In genomic region chr7:4123823-4124222, GRCh38 we compare ENCODE assay signal across 19 cellular contexts.
DNase-seq lines count a peak whose midpoint lies in the region; TF ChIP-seq lines count a peak whose summit lies in the region.
"Had no signal": no experiment of that assay in that cellular context is flagged by ENCODE, and none has a peak within 500 bp of the region (broad histone marks: within the 10 kb centered on the region; RNA-seq: fewer than 3 reads in every experiment).

No MANE protein-coding gene starts in this region.

- no peak overlapping the region for H2BK15ac ChIP-seq in mesenchymal stem cell (ENCODE audit: low read depth, poor library complexity, severe bottlenecking)

- H2AFZ ChIP-seq in mesenchymal stem cell (ENCODE audit: low read depth, low read length) = no peak overlapping the region

- H3K4me3 ChIP-seq in BLaER1 (peak overlapping the region; percentile 21; the same call in 1 of the 2 replicates), astrocyte of the spinal cord (ENCODE audit: low read depth, low read length) (no peak overlapping the region), mesenchymal stem cell (ENCODE audit: insufficient read depth in 1 of 2, low read depth in 1 of 2, low read length in 2 of 2) (no peak overlapping the region), stomach (no peak overlapping the region), WERI-Rb-1 (ENCODE audit: low read depth, low read length) (no peak overlapping the region), right atrium auricular region (no peak overlapping the region)
- H3K4me3 ChIP-seq: adrenal gland, colonic mucosa, heart left ventricle had no signal

- H3K79me1 ChIP-seq in mesenchymal stem cell (replicated peaks; ENCODE audit: low read length, poor library complexity, severe bottlenecking) = no peaks in the 10 kb centered on the region

- H3K9me3 ChIP-seq in BLaER1 (peaks cover 34% of the 10 kb centered on the region), mesenchymal stem cell (ENCODE audit: control insufficient read depth, low read length) (peaks cover 8% of the 10 kb centered on the region), stomach (peaks cover 5 to 25% (median 17%) of the 10 kb centered on the region in 4 donors), WERI-Rb-1 (ENCODE audit: severe bottlenecking) (no peaks in the 10 kb centered on the region), right atrium auricular region (peaks cover 4 to 16% of the 10 kb centered on the region in 2 donors)

- H3K4me2 ChIP-seq in BLaER1 (peak overlapping the region; percentile 91), mesenchymal stem cell (ENCODE audit: low read length, poor library complexity, severe bottlenecking) (no peak overlapping the region)

- no peak overlapping the region for H4K8ac ChIP-seq in mesenchymal stem cell (ENCODE audit: low read length)

- TF ChIP-seq EP300 in stomach (IDR thresholded peaks at IDR 0.05) = no peak

- H3K23ac ChIP-seq in mesenchymal stem cell (ENCODE audit: low read length in 2 of 2) = no peak overlapping the region

- H3K9ac ChIP-seq in BLaER1 (no peak overlapping the region), mesenchymal stem cell (ENCODE audit: low read length) (no peak overlapping the region)

- TF ChIP-seq POLR2A in stomach (IDR thresholded peaks at IDR 0.05) = no peak

- peak overlapping the region in 1 of 2 experiments; percentile 90 for H3K14ac ChIP-seq in mesenchymal stem cell (ENCODE audit: low read length in 2 of 2)

- no peaks in the 10 kb centered on the region for H3K36me3 ChIP-seq in BLaER1
- H3K36me3 ChIP-seq in mesenchymal stem cell (ENCODE audit: control insufficient read depth in 1 of 2, insufficient read depth in 2 of 2, low read depth in 1 of 2, low read length in 2 of 2) = peaks cover 0 to 10% of the 10 kb centered on the region in 2 experiments
- peaks cover 0 to 5% (median 0%) of the 10 kb centered on the region in 4 donors for H3K36me3 ChIP-seq in stomach
- H3K36me3 ChIP-seq in WERI-Rb-1 = no peaks in the 10 kb centered on the region
- no peaks in the 10 kb centered on the region for H3K36me3 ChIP-seq in right atrium auricular region
- H3K36me3 ChIP-seq: adrenal gland, colonic mucosa, heart left ventricle had no signal

- H3K4me1 ChIP-seq in BLaER1 = peaks cover 32% of the 10 kb centered on the region
- H3K4me1 ChIP-seq in mesenchymal stem cell (ENCODE audit: control insufficient read depth, insufficient read depth, low read depth, low read length) = peaks cover 9% of the 10 kb centered on the region
- H3K4me1 ChIP-seq in stomach = no peaks in the 10 kb centered on the region
- H3K4me1 ChIP-seq in right atrium auricular region = no peaks in the 10 kb centered on the region
- H3K4me1 ChIP-seq: adrenal gland, colonic mucosa, heart left ventricle had no signal

- H3K18ac ChIP-seq in mesenchymal stem cell (ENCODE audit: low read depth in 1 of 2, low read length in 2 of 2) = peak overlapping the region in 1 of 2 experiments; percentile 6

- H2BK12ac ChIP-seq in mesenchymal stem cell (ENCODE audit: low read length in 2 of 2) = no peak overlapping the region

- no peak overlapping the region for H2AK5ac ChIP-seq in mesenchymal stem cell (ENCODE audit: low read length, severe bottlenecking)

- H2BK5ac ChIP-seq in mesenchymal stem cell (ENCODE audit: low read depth, low read length, poor library complexity, severe bottlenecking) = no peak overlapping the region

- no peak overlapping the region for H3K27ac ChIP-seq in BLaER1
- H3K27ac ChIP-seq in mesenchymal stem cell (ENCODE audit: low read length, poor library complexity, severe bottlenecking) = no peak overlapping the region
- H3K27ac ChIP-seq in stomach = no peak overlapping the region
- H3K27ac ChIP-seq in WERI-Rb-1 = no peak overlapping the region
- H3K27ac ChIP-seq in right atrium auricular region = no peak overlapping the region
- H3K27ac ChIP-seq: adrenal gland, colonic mucosa, heart left ventricle had no signal

- DNase-seq in LHCN-M2 (ENCODE audit: low read depth) = peak; percentile 93
- peak; percentile 51 for DNase-seq in astrocyte of the spinal cord (ENCODE audit: low read depth, low spot score)
- peak; percentile 15 for DNase-seq in mesenchymal stem cell
- no peak for DNase-seq in NCI-H187 treated with DMSO at 0.1 percent for 48 hours (lab: John Stamatoyannopoulos, UW)
- no peak for DNase-seq in stomach
- no peak for DNase-seq in WERI-Rb-1
- no peak for DNase-seq in right atrium auricular region (ENCODE audit: low spot score)
- DNase-seq: activated CD4-positive, alpha-beta T cell treated with anti-CD3 and anti-CD28 coated beads for 4 hours; activated T-cell treated with anti-CD3 and anti-CD28 coated beads, Interleukin-2, amount 50 U/mL, for 1 hour; adrenal gland; colonic mucosa; erythroblast; left colon; NCI-H2171 treated with DMSO at 0.1 percent for 48 hours; Right ventricle myocardium superior; stimulated activated CD4-positive, alpha-beta T cell treated with anti-CD3 and anti-CD28 coated beads, Interleukin-15, amount 100 ng/mL, for 24 hours; substantia nigra had no signal

- no peak overlapping the region for H3K4ac ChIP-seq in mesenchymal stem cell (ENCODE audit: low read depth in 1 of 2, low read length in 2 of 2)

- 52% methylated on average over 8 of the region's 8 CpGs for WGBS in mesenchymal stem cell
- WGBS in stomach, 5 donors = 74 to 85% (median 81%) methylated on average over 8 of the region's 8 CpGs

- in situ Hi-C loops in astrocyte of the spinal cord (cut with HindIII; ENCODE audit: low sequenced_read_pairs) = no loop called here

- peaks cover 7% of the 10 kb centered on the region for H4K20me1 ChIP-seq in BLaER1

- no peak overlapping the region for H2BK120ac ChIP-seq in mesenchymal stem cell (ENCODE audit: low read depth, low read length)

- intact Hi-C loops in stomach (cut with DNase I; ENCODE audit: low total_unique reads) = no loop called here

- 0 out of 2 replicates have a peak, but pooled peaks cover 3% of the 10 kb centered on the region for H3K27me3 ChIP-seq in BLaER1
- no peaks in the 10 kb centered on the region for H3K27me3 ChIP-seq in mesenchymal stem cell (ENCODE audit: control insufficient read depth in 1 of 2, insufficient read depth in 1 of 2, low read length in 2 of 2)
- no peaks in the 10 kb centered on the region for H3K27me3 ChIP-seq in stomach
- no peaks in the 10 kb centered on the region for H3K27me3 ChIP-seq in WERI-Rb-1 (ENCODE audit: insufficient read depth, low read depth, severe bottlenecking)
- no peaks in the 10 kb centered on the region for H3K27me3 ChIP-seq in right atrium auricular region
- H3K27me3 ChIP-seq: adrenal gland, colonic mucosa, heart left ventricle had no signal

- no peak overlapping the region for H4K91ac ChIP-seq in mesenchymal stem cell (ENCODE audit: low read length)

- no peak for TF ChIP-seq CTCF in astrocyte of the spinal cord (IDR thresholded peaks at IDR 0.05; ENCODE audit: low read depth, low read length)
- TF ChIP-seq CTCF in stomach (IDR thresholded peaks at IDR 0.05) = no peak
- no peak for TF ChIP-seq CTCF in WERI-Rb-1 (IDR thresholded peaks at IDR 0.05; ENCODE audit: low read depth, low read length)
- TF ChIP-seq CTCF in right atrium auricular region (IDR thresholded peaks at IDR 0.05) = no peak

Comparison
In these comparisons a context has a peak if more than half of its experiments do, and no peak if none do; other contexts are left out.
1. DNase-seq: peak in LHCN-M2 (single experiment), astrocyte of the spinal cord (single experiment) and mesenchymal stem cell (single experiment); none in NCI-H187 treated with DMSO at 0.1 percent for 48 hours (single experiment), stomach (single experiment), WERI-Rb-1 (single experiment) and right atrium auricular region (single experiment).